ENCODE assay signal across 9 cellular contexts in the genomic region with DNA sequence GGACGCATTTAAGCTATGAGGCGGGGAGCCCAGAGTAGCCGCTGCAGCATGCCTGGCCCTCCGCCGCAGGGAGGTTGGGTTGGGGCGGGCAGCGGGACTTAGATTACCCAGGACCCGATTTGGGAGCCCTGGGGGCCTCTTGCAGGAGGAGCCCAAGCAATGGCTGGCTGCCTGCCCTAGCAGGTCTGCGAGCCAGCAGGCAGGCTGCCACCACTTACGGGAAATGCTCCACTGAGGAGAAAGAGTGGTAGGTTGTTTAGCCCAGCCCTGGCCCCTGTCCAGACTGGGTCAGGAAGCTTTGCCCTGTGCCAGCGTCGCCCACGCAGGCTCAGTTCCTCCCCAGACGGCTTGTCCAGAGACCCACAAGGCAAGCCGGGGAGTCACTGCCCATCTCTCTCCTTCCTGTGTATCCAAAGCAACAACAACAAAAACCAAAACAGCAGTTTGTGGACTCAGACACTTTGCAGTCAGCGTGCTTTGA. TPM values are rescaled to one million over a fixed set of nuclear protein-coding genes. Genes with fewer than 3 reads are reported as not detected.
DNase-seq lines count a peak whose midpoint lies in the region; ATAC-seq, FAIRE-seq and TF ChIP-seq lines count a peak whose summit lies in the region.
"Had no signal": no experiment of that assay in that cellular context is flagged by ENCODE, and none has a peak within 500 bp of the region (broad histone marks: within the 10 kb centered on the region; RNA-seq: fewer than 3 reads in every experiment).

No MANE protein-coding gene starts in this region.

- no peaks in the 10 kb centered on the region for H3F3A ChIP-seq in smooth muscle cell (ENCODE audit: low read depth)

- H3K27ac Mint-ChIP-seq in IgD-negative memory B cell: peak overlapping the region in 2 of 3 donors; percentile 60 to 67

- no peaks in the 10 kb centered on the region for H3K9me3 Mint-ChIP-seq in IgD-negative memory B cell

- dilution Hi-C loops in keratinocyte (cut with MboI; ENCODE audit: extremely low pct_ligation_motif_present, low sequenced_read_pairs): no loop called here

- H3K9me3 ChIP-seq in keratinocyte (ENCODE audit: control insufficient read depth, low read depth, low read length) (no peaks in the 10 kb centered on the region), smooth muscle cell (replicated peaks; ENCODE audit: low read depth) (no peaks in the 10 kb centered on the region)

- H3K9ac ChIP-seq in keratinocyte (ENCODE audit: control insufficient read depth, extremely low read depth, insufficient read depth, low read length) (no peak overlapping the region), smooth muscle cell (ENCODE audit: low read depth) (peak overlapping the region; percentile 62)
- H3K9ac ChIP-seq: KMS-11 had no signal

- H4K20me1 ChIP-seq in keratinocyte (ENCODE audit: control insufficient read depth, extremely low read depth, insufficient read depth, low read length) (no peaks in the 10 kb centered on the region), smooth muscle cell (ENCODE audit: low read depth) (no peaks in the 10 kb centered on the region)

- peak; percentile 28 for DNase-seq in brain microvascular endothelial cell
- no peak for DNase-seq in keratinocyte (ENCODE audit: low read depth, low spot score)
- no peak for DNase-seq in smooth muscle cell (lab: John Stamatoyannopoulos, UW; ENCODE audit: unreplicated experiment)
- DNase-seq in stimulated activated naive CD4-positive, alpha-beta T cell (lab: John Stamatoyannopoulos, UW): no peak

- H3K4me3 ChIP-seq in brain microvascular endothelial cell (ENCODE audit: low read depth, low read length) (no peak overlapping the region), keratinocyte (ENCODE audit: control insufficient read depth in 2 of 3, extremely low read depth in 1 of 3, insufficient read depth in 2 of 3, low read depth in 1 of 3, low read length in 3 of 3) (peak overlapping the region in 1 of 3 experiments; percentile 4), smooth muscle cell (no peak overlapping the region)

- H3K79me2 ChIP-seq in keratinocyte (ENCODE audit: control insufficient read depth, insufficient read depth, low read length): no peaks in the 10 kb centered on the region
- no peaks in the 10 kb centered on the region for H3K79me2 ChIP-seq in smooth muscle cell (ENCODE audit: low read depth)

- in situ Hi-C loops in brain microvascular endothelial cell (cut with HindIII; ENCODE audit: low pct_ligation_motif_present, low sequenced_read_pairs): no loop called here

- no peak for FAIRE-seq in keratinocyte (lab: Jason Lieb, UNC)

- peak overlapping the region; percentile 32 for H2AFZ ChIP-seq in keratinocyte (ENCODE audit: control insufficient read depth, low read length)
- H2AFZ ChIP-seq in smooth muscle cell (ENCODE audit: low read depth): no peak overlapping the region

- ATAC-seq in GM21423 (IDR thresholded peaks at IDR 0.05; ENCODE audit: unreplicated experiment): no peak
- no peak for ATAC-seq in HG02840 (IDR thresholded peaks at IDR 0.05; ENCODE audit: low FRiP score, unreplicated experiment)
- no peak for ATAC-seq in HG02884 (IDR thresholded peaks at IDR 0.05; ENCODE audit: unreplicated experiment)

- 79% methylated on average over 16 of the region's 16 CpGs for WGBS in smooth muscle cell (ENCODE audit: low lambda C conversion rate)

- peaks cover 16 to 24% (median 17%) of the 10 kb centered on the region in 3 donors for H3K4me1 Mint-ChIP-seq in IgD-negative memory B cell

- no peak overlapping the region for H3K27ac ChIP-seq in brain microvascular endothelial cell
- no peak overlapping the region for H3K27ac ChIP-seq in keratinocyte (ENCODE audit: control insufficient read depth, insufficient read depth, low read length)
- no peak overlapping the region for H3K27ac ChIP-seq in smooth muscle cell (ENCODE audit: low read depth)
- H3K27ac ChIP-seq: KMS-11 had no signal

- no peaks in the 10 kb centered on the region for H3K27me3 Mint-ChIP-seq in IgD-negative memory B cell

- H3K9me1 ChIP-seq in keratinocyte (ENCODE audit: control insufficient read depth, extremely low read depth, insufficient read depth, low read length): no peaks in the 10 kb centered on the region

- H3K4me2 ChIP-seq in keratinocyte (ENCODE audit: control insufficient read depth, extremely low read depth, insufficient read depth, low read depth, low read length) (peak overlapping the region; percentile 36), smooth muscle cell (peak overlapping the region; percentile 26)
- H3K4me2 ChIP-seq: KMS-11 had no signal

- no peaks in the 10 kb centered on the region for H3K27me3 ChIP-seq in brain microvascular endothelial cell (replicated peaks)
- peaks cover 8% of the 10 kb centered on the region for H3K27me3 ChIP-seq in keratinocyte (ENCODE audit: control insufficient read depth, extremely low read depth, insufficient read depth, low read length)
- peaks cover 4% of the 10 kb centered on the region for H3K27me3 ChIP-seq in smooth muscle cell (ENCODE audit: low read depth)

- no peaks in the 10 kb centered on the region for H3K36me3 Mint-ChIP-seq in IgD-negative memory B cell

- no peak for TF ChIP-seq CTCF in brain microvascular endothelial cell (IDR thresholded peaks at IDR 0.05; ENCODE audit: low read depth, low read length, missing control alignments)
- TF ChIP-seq CTCF in keratinocyte (optimal IDR thresholded peaks at IDR 0.05 in 1 of 3, IDR thresholded peaks at IDR 0.05 in 1 of 3, conservative IDR thresholded peaks at IDR 0.05 in 1 of 3; ENCODE audit: extremely low read depth in 1 of 3, insufficient read depth in 2 of 3, low read length in 3 of 3): no peak
- TF ChIP-seq CTCF in smooth muscle cell (IDR thresholded peaks at IDR 0.05; ENCODE audit: borderline replicate concordance, insufficient read depth, poor library complexity, severe bottlenecking): no peak

- H3K36me3 ChIP-seq in brain microvascular endothelial cell (replicated peaks) (no peaks in the 10 kb centered on the region), keratinocyte (ENCODE audit: control insufficient read depth in 2 of 2, extremely low read depth in 1 of 2, insufficient read depth in 2 of 2, low read length in 2 of 2) (no peaks in the 10 kb centered on the region), smooth muscle cell (ENCODE audit: low read depth) (no peaks in the 10 kb centered on the region)

- H3K4me3 Mint-ChIP-seq in IgD-negative memory B cell: peak overlapping the region in 1 of 4 donors; percentile 61

- H3K4me1 ChIP-seq in keratinocyte (ENCODE audit: control insufficient read depth, extremely low read depth, insufficient read depth, low read length) (peaks cover 13% of the 10 kb centered on the region), smooth muscle cell (ENCODE audit: low read depth) (no peaks in the 10 kb centered on the region)

RNA-seq across cellular contexts. Expression of gene TVP23A, which starts 10.3 kb away (rescaled TPM):
- polyA plus RNA-seq in IgD-negative memory B cell (0.23 TPM), keratinocyte (not detected in 3 replicates), smooth muscle cell (0.45 TPM in 2 replicates)
- polyA plus RNA-seq in keratinocyte (2011; ENCODE audit: low read depth): not detected
- polyA plus RNA-seq in keratinocyte (2011; cell fraction: cytosol; rRNA removed): not detected in 2 replicates
- not detected in 2 replicates for polyA plus RNA-seq in keratinocyte (2011; cell fraction: nucleus; rRNA removed)
- 0.05 and 0.07 TPM in 2 replicates for polyA plus RNA-seq in keratinocyte (2012; ENCODE audit: low replicate concordance)
- not detected in 3 replicates for polyA minus RNA-seq in keratinocyte
- polyA minus RNA-seq in keratinocyte (2011; cell fraction: cytosol; rRNA and poly(A)+ RNA removed): not detected
- polyA minus RNA-seq in keratinocyte (2011; cell fraction: nucleus; rRNA and poly(A)+ RNA removed): not detected in 2 replicates
- 0.13 and 0.58 TPM in 2 replicates for total RNA-seq in smooth muscle cell

RNA-seq across cellular contexts. Expression of gene CIITA, which starts 48.1 kb away (rescaled TPM):
- 173 TPM for polyA plus RNA-seq in IgD-negative memory B cell
- polyA plus RNA-seq in keratinocyte: 0.02 to 0.12 TPM (median 0.05 TPM) in 3 replicates
- not detected for polyA plus RNA-seq in keratinocyte (2011; ENCODE audit: low read depth)
- polyA plus RNA-seq in keratinocyte (2011; cell fraction: cytosol; rRNA removed): 0.06 TPM in 1 of 2 replicates, not detected in the other
- polyA plus RNA-seq in keratinocyte (2011; cell fraction: nucleus; rRNA removed): 0.04 and 0.05 TPM in 2 replicates
- 0.33 and 0.35 TPM in 2 replicates for polyA plus RNA-seq in keratinocyte (2012; ENCODE audit: low replicate concordance)
- under 0.01 TPM in 1 of 3 replicates, not detected in the others for polyA minus RNA-seq in keratinocyte
- not detected for polyA minus RNA-seq in keratinocyte (2011; cell fraction: cytosol; rRNA and poly(A)+ RNA removed)
- polyA minus RNA-seq in keratinocyte (2011; cell fraction: nucleus; rRNA and poly(A)+ RNA removed): not detected in 2 replicates
- not detected in 2 replicates for total RNA-seq in smooth muscle cell
- 0.11 and 0.31 TPM in 2 replicates for polyA plus RNA-seq in smooth muscle cell

Comparison
In these comparisons a context has a peak if more than half of its experiments do, and no peak if none do; other contexts are left out.
1. RNA of gene CIITA, which starts 48.1 kb away (polyA plus RNA-seq): 173 TPM in IgD-negative memory B cell (single experiment); 0.11 to 0.31 TPM in smooth muscle cell and 0.02 to 0.35 TPM in keratinocyte; every median in the first group is over 100 times any median in the second.